20 cellular contexts compared by ENCODE assay signal in the genomic region with DNA sequence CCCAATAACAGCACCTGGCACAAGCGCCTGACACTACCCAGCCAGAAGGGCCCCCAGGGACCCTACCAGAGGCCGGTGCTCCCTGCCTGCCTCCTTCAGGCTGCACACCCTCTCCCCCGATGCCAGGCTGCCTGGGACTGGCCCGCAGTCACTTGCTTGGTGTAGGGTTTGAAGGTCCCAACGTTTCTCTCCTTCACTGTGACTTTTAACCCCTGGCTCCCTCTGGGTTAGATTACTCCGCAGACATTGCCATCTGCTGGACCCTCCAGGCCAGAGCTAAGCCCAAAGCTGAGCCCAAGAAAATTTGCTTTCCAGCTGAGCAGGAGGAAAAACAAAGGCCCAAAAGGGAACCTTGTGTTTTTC. TPM values are rescaled to one million over a fixed set of nuclear protein-coding genes. Genes with fewer than 3 reads are reported as not detected.
"Had no signal": no experiment of that assay in that cellular context is flagged by ENCODE, and none has a peak within 500 bp of the region (broad histone marks: within the 10 kb centered on the region; RNA-seq: fewer than 3 reads in every experiment).

No MANE protein-coding gene starts in this region.

- H3K36me3 Mint-ChIP-seq: memory B cell had no signal

- H3K27ac Mint-ChIP-seq: activated CD8-positive, alpha-beta T cell treated with anti-CD3 and anti-CD28 coated beads, Interleukin-2, amount 10 ng/mL, durations not matched to agents 7 days and 5 days; memory B cell had no signal

- H3K9me3 ChIP-seq: heart left ventricle, ovary had no signal

- FAIRE-seq: colon, endothelial cell of umbilical vein, frontal cortex, islet of Langerhans, urothelium cell line had no signal

- H3K9me3 Mint-ChIP-seq: memory B cell had no signal

- H3K27me3 ChIP-seq: ovary had no signal

- H3K4me3 Mint-ChIP-seq: activated CD8-positive, alpha-beta T cell treated with anti-CD3 and anti-CD28 coated beads, Interleukin-2, amount 10 ng/mL, durations not matched to agents 7 days and 5 days; memory B cell had no signal

- H3K36me3 ChIP-seq: cardiac muscle cell, heart left ventricle, ovary had no signal

- H3K27ac ChIP-seq: cardiac muscle cell, heart left ventricle, ovary, VCaP had no signal

- DNase-seq: activated CD4-positive, alpha-beta T cell treated with anti-CD3 and anti-CD28 coated beads for 4 hours; activated CD8-positive, alpha-beta memory T cell treated with anti-CD3 and anti-CD28 coated beads, Interleukin-2, amount 50 U/mL, for 48 hours; activated CD8-positive, alpha-beta T cell treated with anti-CD3 and anti-CD28 coated beads, Interleukin-2, amount 10 ng/mL, durations not matched to agents 7 days and 5 days; activated naive CD4-positive, alpha-beta T cell treated with Interleukin-2 at 50 U/mL for 16 hours; heart left ventricle; stimulated activated CD4-positive, alpha-beta T cell treated with anti-CD3 and anti-CD28 coated beads, Interleukin-4, amount 100 ng/mL, for 4 hours had no signal

- H3K4me3 ChIP-seq: cardiac muscle cell, heart left ventricle, ovary had no signal

RNA-seq across cellular contexts. Expression of gene LRIT2, which starts 24.1 kb away (rescaled TPM):
- total RNA-seq: activated CD8-positive, alpha-beta T cell treated with anti-CD3 and anti-CD28 coated beads, Interleukin-2, amount 10 ng/mL, durations not matched to agents 7 days and 5 days; cardiac muscle cell; endothelial cell of umbilical vein; frontal cortex; heart left ventricle; left lobe of liver; ovary; skeletal muscle tissue had no signal
- polyA plus RNA-seq: adipose tissue, cardiac muscle cell, endothelial cell of umbilical vein, heart left ventricle, neural cell, ovary, thymus had no signal

RNA-seq across cellular contexts. Expression of gene GPR15LG, which starts 27.6 kb away (rescaled TPM):
- total RNA-seq: activated CD8-positive, alpha-beta T cell treated with anti-CD3 and anti-CD28 coated beads, Interleukin-2, amount 10 ng/mL, durations not matched to agents 7 days and 5 days; cardiac muscle cell; endothelial cell of umbilical vein; frontal cortex; heart left ventricle; skeletal muscle tissue had no signal
- polyA plus RNA-seq: cardiac muscle cell, endothelial cell of umbilical vein, neural cell, ovary had no signal

RNA-seq across cellular contexts. Expression of gene LRIT1, which starts 40.1 kb away (rescaled TPM):
- total RNA-seq: activated CD8-positive, alpha-beta T cell treated with anti-CD3 and anti-CD28 coated beads, Interleukin-2, amount 10 ng/mL, durations not matched to agents 7 days and 5 days; cardiac muscle cell; endothelial cell of umbilical vein; frontal cortex; heart left ventricle; left lobe of liver; ovary; skeletal muscle tissue had no signal
- polyA plus RNA-seq: adipose tissue, cardiac muscle cell, endothelial cell of umbilical vein, heart left ventricle, neural cell, ovary, thymus had no signal

RNA-seq across cellular contexts. Expression of gene RGR, which starts 43.6 kb away (rescaled TPM):
- total RNA-seq: activated CD8-positive, alpha-beta T cell treated with anti-CD3 and anti-CD28 coated beads, Interleukin-2, amount 10 ng/mL, durations not matched to agents 7 days and 5 days; cardiac muscle cell; endothelial cell of umbilical vein; frontal cortex; left lobe of liver; ovary had no signal
- polyA plus RNA-seq: cardiac muscle cell, endothelial cell of umbilical vein, neural cell, ovary had no signal
